8 cellular contexts compared by ENCODE assay signal in the genomic region with DNA sequence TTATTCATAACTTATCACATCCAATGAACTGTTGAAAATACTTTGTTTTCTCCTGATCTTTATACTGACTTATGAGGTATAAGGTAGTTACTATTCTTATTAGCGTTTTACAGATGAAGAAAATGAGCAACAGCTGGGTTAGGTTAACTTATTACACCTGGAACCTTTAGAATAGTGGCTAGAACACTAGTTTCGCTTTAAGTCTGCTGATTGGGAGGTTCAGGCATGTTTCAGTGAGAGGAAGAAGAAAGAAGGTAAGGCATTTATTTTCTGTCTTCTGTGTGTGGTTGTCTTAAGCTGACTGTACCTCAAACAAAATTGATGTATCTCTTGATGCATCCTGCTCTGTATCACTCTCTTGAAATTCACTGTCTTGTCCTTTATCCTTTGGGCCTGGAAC.
"Had no signal": no experiment of that assay in that cellular context is flagged by ENCODE, and none has a peak within 500 bp of the region (broad histone marks: within the 10 kb centered on the region; RNA-seq: fewer than 3 reads in every experiment).

No MANE protein-coding gene starts in this region.

- H3K36me3 ChIP-seq: HAP-1 had no signal

- DNase-seq: GM23248, GOT3, H7, H9, HCEC 1CT, HFFc6 had no signal

- H3K27ac Mint-ChIP-seq: H9, HFFc6 had no signal

- H3K4me1 Mint-ChIP-seq: H9 had no signal

- H3K27ac ChIP-seq: GM23248 had no signal

- H3K4me1 ChIP-seq: HAP-1 had no signal

- H2AFZ ChIP-seq: GM23248 had no signal

- H3K9me3 ChIP-seq: HAP-1 had no signal

- H3K4me3 ChIP-seq: GM23248, HAP-1 had no signal

- H3K9me3 Mint-ChIP-seq: H9 had no signal

- H3K4me3 Mint-ChIP-seq: H9, HFFc6 had no signal

- H3K9ac ChIP-seq: GM23248 had no signal

- ATAC-seq: HCT116 had no signal
